18 cellular contexts compared by ENCODE assay signal in the genomic region with DNA sequence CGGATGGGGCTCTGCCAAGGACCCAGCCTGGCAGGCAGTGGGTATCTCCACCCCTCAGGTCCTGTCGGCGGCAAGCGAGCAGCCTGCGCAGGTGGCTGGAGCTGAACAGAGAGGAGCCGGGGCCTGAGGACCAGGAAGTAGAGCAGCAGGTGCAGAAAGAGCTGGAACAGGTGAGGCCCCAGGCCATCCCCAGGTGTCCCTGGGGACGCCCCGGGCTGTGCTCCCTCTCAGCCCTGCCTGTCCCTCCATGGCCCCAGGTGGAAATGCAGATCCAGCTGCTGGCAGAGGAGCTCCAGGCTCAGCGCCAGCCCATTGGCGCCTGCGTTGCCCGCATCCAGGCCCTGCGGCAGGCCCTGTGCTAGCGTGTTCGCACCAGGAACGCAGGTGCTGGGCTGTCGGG. TPM values are rescaled to one million over a fixed set of nuclear protein-coding genes. Genes with fewer than 3 reads are reported as not detected.
DNase-seq lines count a peak whose midpoint lies in the region; ATAC-seq and TF ChIP-seq lines count a peak whose summit lies in the region.
"Had no signal": no experiment of that assay in that cellular context is flagged by ENCODE, and none has a peak within 500 bp of the region (broad histone marks: within the 10 kb centered on the region; RNA-seq: fewer than 3 reads in every experiment).

No MANE protein-coding gene starts in this region.

- WGBS in suprapubic skin: 52% methylated on average over 9 of the region's 17 CpGs

- ATAC-seq in HG02623 (IDR thresholded peaks at IDR 0.05; ENCODE audit: unreplicated experiment): no peak
- ATAC-seq: A549; CD8-positive, alpha-beta T cell had no signal

- TF ChIP-seq CTCF in neutrophil (IDR thresholded peaks at IDR 0.05): no peak
- no peak for TF ChIP-seq CTCF in suprapubic skin (IDR thresholded peaks at IDR 0.05)

- no peak for DNase-seq in activated CD4-positive, alpha-beta memory T cell treated with anti-CD3 and anti-CD28 coated beads for 36 hours
- no peak for DNase-seq in activated CD4-positive, alpha-beta memory T cell treated with anti-CD3 and anti-CD28 coated beads, Interleukin-2, amount 10 ng/mL, durations not matched to agents 7 days and 5 days
- peak; percentile 84 for DNase-seq in NCI-H146 treated with DMSO at 0.1 percent for 48 hours (lab: John Stamatoyannopoulos, UW; ENCODE audit: unreplicated experiment)
- peak; percentile 92 for DNase-seq in NCI-H69 (lab: John Stamatoyannopoulos, UW)
- DNase-seq in HCEC 1CT: no peak
- DNase-seq in suprapubic skin (ENCODE audit: low spot score in 2 of 2): no peak
- DNase-seq: CD8-positive, alpha-beta T cell; NCI-H2227 treated with DMSO at 0.1 percent for 48 hours; uterus had no signal

- peak overlapping the region; percentile 51 for H3K27ac Mint-ChIP-seq in activated CD4-positive, alpha-beta memory T cell treated with anti-CD3 and anti-CD28 coated beads for 36 hours
- H3K27ac Mint-ChIP-seq in activated CD4-positive, alpha-beta memory T cell treated with anti-CD3 and anti-CD28 coated beads, Interleukin-2, amount 10 ng/mL, durations not matched to agents 7 days and 5 days: no peak overlapping the region
- H3K27ac Mint-ChIP-seq: activated naive CD4-positive, alpha-beta T cell treated with anti-CD3 and anti-CD28 coated beads, Interleukin-2, amount 50 U/mL, for 24 hours; CD8-positive, alpha-beta T cell; mesothelial cell of epicardium had no signal

- no peak overlapping the region for H3K4me3 Mint-ChIP-seq in activated CD4-positive, alpha-beta memory T cell treated with anti-CD3 and anti-CD28 coated beads for 36 hours
- no peak overlapping the region for H3K4me3 Mint-ChIP-seq in activated CD4-positive, alpha-beta memory T cell treated with anti-CD3 and anti-CD28 coated beads, Interleukin-2, amount 10 ng/mL, durations not matched to agents 7 days and 5 days
- H3K4me3 Mint-ChIP-seq: activated naive CD4-positive, alpha-beta T cell treated with anti-CD3 and anti-CD28 coated beads, Interleukin-2, amount 50 U/mL, for 24 hours; CD8-positive, alpha-beta T cell; mesothelial cell of epicardium; stimulated activated naive CD8-positive, alpha-beta T cell treated with anti-CD3 and anti-CD28 coated beads, Interleukin-15, Interleukin-2, amounts not matched to agents 100 ng/mL and 50 ng/mL, for 24 hours had no signal

- H3K36me3 Mint-ChIP-seq in activated CD4-positive, alpha-beta memory T cell treated with anti-CD3 and anti-CD28 coated beads for 36 hours: peaks cover 32% of the 10 kb centered on the region
- H3K36me3 Mint-ChIP-seq in activated CD4-positive, alpha-beta memory T cell treated with anti-CD3 and anti-CD28 coated beads, Interleukin-2, amount 10 ng/mL, durations not matched to agents 7 days and 5 days (ENCODE audit: low read depth): peaks cover 33% of the 10 kb centered on the region

- H3K27ac ChIP-seq in neutrophil: peak overlapping the region; percentile 76
- H3K27ac ChIP-seq in suprapubic skin: no peak overlapping the region
- H3K27ac ChIP-seq: A549, cardiac muscle cell, uterus, VCaP had no signal

- H3K9me3 ChIP-seq in neutrophil (no peaks in the 10 kb centered on the region), suprapubic skin (no peaks in the 10 kb centered on the region)
- H3K9me3 ChIP-seq: A549, uterus had no signal

- intact Hi-C loops in activated CD4-positive, alpha-beta memory T cell treated with anti-CD3 and anti-CD28 coated beads for 36 hours (cut with micrococcal nuclease): no loop called here

- CTCF ChIA-PET in activated CD4-positive, alpha-beta memory T cell treated with anti-CD3 and anti-CD28 coated beads for 36 hours (lab: Charles Lee): interaction anchor here (1.0 kb wide), 1 partner anchor 33 kb away, joined by 3 read pairs; no protein-coding TSS in a partner anchor
- CTCF ChIA-PET in activated CD4-positive, alpha-beta memory T cell treated with anti-CD3 and anti-CD28 coated beads, Interleukin-2, amount 10 ng/mL, durations not matched to agents 7 days and 5 days (lab: Charles Lee): no interaction called here

- TF ChIP-seq POLR2A in suprapubic skin (IDR thresholded peaks at IDR 0.05): no peak

- peaks cover 95% of the 10 kb centered on the region for H3K36me3 ChIP-seq in neutrophil
- peaks cover 53% of the 10 kb centered on the region for H3K36me3 ChIP-seq in suprapubic skin
- H3K36me3 ChIP-seq: uterus had no signal

- POLR2A ChIA-PET in activated CD4-positive, alpha-beta memory T cell treated with anti-CD3 and anti-CD28 coated beads for 36 hours (lab: Charles Lee): interaction anchor here (1.3 kb wide), 1 partner anchor 12 kb away, joined by 4 read pairs; no protein-coding TSS in a partner anchor
- POLR2A ChIA-PET in activated CD4-positive, alpha-beta memory T cell treated with anti-CD3 and anti-CD28 coated beads, Interleukin-2, amount 10 ng/mL, durations not matched to agents 7 days and 5 days (lab: Charles Lee): interaction anchor here (1.3 to 1.6 kb wide), 2 partner anchors 10 to 13 kb away, joined by 5 read pairs; no protein-coding TSS in a partner anchor

- no peaks in the 10 kb centered on the region for H3K9me3 Mint-ChIP-seq in activated CD4-positive, alpha-beta memory T cell treated with anti-CD3 and anti-CD28 coated beads for 36 hours
- no peaks in the 10 kb centered on the region for H3K9me3 Mint-ChIP-seq in activated CD4-positive, alpha-beta memory T cell treated with anti-CD3 and anti-CD28 coated beads, Interleukin-2, amount 10 ng/mL, durations not matched to agents 7 days and 5 days
- H3K9me3 Mint-ChIP-seq: activated naive CD4-positive, alpha-beta T cell treated with anti-CD3 and anti-CD28 coated beads, Interleukin-2, amount 50 U/mL, for 24 hours; CD8-positive, alpha-beta T cell; mesothelial cell of epicardium; stimulated activated naive CD8-positive, alpha-beta T cell treated with anti-CD3 and anti-CD28 coated beads, Interleukin-15, Interleukin-2, amounts not matched to agents 100 ng/mL and 50 ng/mL, for 24 hours had no signal

- no peaks in the 10 kb centered on the region for H3K27me3 ChIP-seq in neutrophil
- no peaks in the 10 kb centered on the region for H3K27me3 ChIP-seq in suprapubic skin
- H3K27me3 ChIP-seq: cardiac muscle cell, uterus had no signal

- H3K4me1 Mint-ChIP-seq in activated CD4-positive, alpha-beta memory T cell treated with anti-CD3 and anti-CD28 coated beads for 36 hours (ENCODE audit: low read depth): peaks cover 25% of the 10 kb centered on the region
- H3K4me1 Mint-ChIP-seq in activated CD4-positive, alpha-beta memory T cell treated with anti-CD3 and anti-CD28 coated beads, Interleukin-2, amount 10 ng/mL, durations not matched to agents 7 days and 5 days: peaks cover 14% of the 10 kb centered on the region
- H3K4me1 Mint-ChIP-seq: mesothelial cell of epicardium had no signal

- H3K4me1 ChIP-seq in neutrophil (ENCODE audit: control insufficient read depth in 1 of 2, insufficient read depth in 1 of 2, low read depth in 1 of 2, low read length in 1 of 2) (peaks cover 19 to 23% of the 10 kb centered on the region in 2 experiments), suprapubic skin (peaks cover 32% of the 10 kb centered on the region)
- H3K4me1 ChIP-seq: A549, uterus had no signal

- H3K27me3 Mint-ChIP-seq in activated CD4-positive, alpha-beta memory T cell treated with anti-CD3 and anti-CD28 coated beads for 36 hours: no peaks in the 10 kb centered on the region
- no peaks in the 10 kb centered on the region for H3K27me3 Mint-ChIP-seq in activated CD4-positive, alpha-beta memory T cell treated with anti-CD3 and anti-CD28 coated beads, Interleukin-2, amount 10 ng/mL, durations not matched to agents 7 days and 5 days
- H3K27me3 Mint-ChIP-seq: activated naive CD4-positive, alpha-beta T cell treated with anti-CD3 and anti-CD28 coated beads, Interleukin-2, amount 50 U/mL, for 24 hours; stimulated activated naive CD8-positive, alpha-beta T cell treated with anti-CD3 and anti-CD28 coated beads, Interleukin-15, Interleukin-2, amounts not matched to agents 100 ng/mL and 50 ng/mL, for 24 hours had no signal

- no peak overlapping the region for H3K4me3 ChIP-seq in neutrophil (ENCODE audit: low read depth in 1 of 2, low read length in 1 of 2)
- no peak overlapping the region for H3K4me3 ChIP-seq in suprapubic skin
- H3K4me3 ChIP-seq: A549, cardiac muscle cell, skin epidermis, uterus had no signal

- TF ChIP-seq EP300 in suprapubic skin (IDR thresholded peaks at IDR 0.05): no peak

RNA-seq across cellular contexts. Expression of gene PISD, which starts 44.0 kb away (rescaled TPM):
- 10 to 100 TPM; 39.4 to 40.2 TPM for total RNA-seq in activated CD4-positive, alpha-beta memory T cell treated with anti-CD3 and anti-CD28 coated beads for 36 hours
- total RNA-seq in activated CD4-positive, alpha-beta memory T cell treated with anti-CD3 and anti-CD28 coated beads, Interleukin-2, amount 10 ng/mL, durations not matched to agents 7 days and 5 days: 10 to 100 TPM; 19.2 to 19.6 TPM
- 10 to 100 TPM; 42.5 to 91.7 (median 57.9) TPM for total RNA-seq in suprapubic skin

Comparison
In these comparisons a context has a peak if more than half of its experiments do, and no peak if none do; other contexts are left out.
1. DNase-seq: peak in NCI-H146 treated with DMSO at 0.1 percent for 48 hours (single experiment) and NCI-H69 (single experiment); none in activated CD4-positive, alpha-beta memory T cell treated with anti-CD3 and anti-CD28 coated beads for 36 hours (single experiment), activated CD4-positive, alpha-beta memory T cell treated with anti-CD3 and anti-CD28 coated beads, Interleukin-2, amount 10 ng/mL, durations not matched to agents 7 days and 5 days (single experiment), HCEC 1CT (single experiment) and suprapubic skin (0 of 2).